In genomic region chr5:42851441-42851840, GRCh38 we compare ENCODE assay signal across 16 cellular contexts. TPM values are rescaled to one million over a fixed set of nuclear protein-coding genes. Genes with fewer than 3 reads are reported as not detected.
DNase-seq lines count a peak whose midpoint lies in the region; ATAC-seq and TF ChIP-seq lines count a peak whose summit lies in the region.
"Had no signal": no experiment of that assay in that cellular context is flagged by ENCODE, and none has a peak within 500 bp of the region (broad histone marks: within the 10 kb centered on the region; RNA-seq: fewer than 3 reads in every experiment).

No MANE protein-coding gene starts in this region.

- no peaks in the 10 kb centered on the region for H3K4me1 Mint-ChIP-seq in stimulated activated effector memory CD8-positive, alpha-beta T cell treated with anti-CD3 and anti-CD28 coated beads, Interleukin-12 subunit alpha, Interleukin-12 subunit beta, amount 100 ng/mL, for 72 hours
- H3K4me1 Mint-ChIP-seq: IgD-negative memory B cell had no signal

- CTCF ChIA-PET in HEK293 (lab: Yijun Ruan, JAX), result no interaction called here

- ATAC-seq in esophagus mucosa, result peak; percentile 26
- ATAC-seq in stimulated activated effector memory CD8-positive, alpha-beta T cell treated with anti-CD3 and anti-CD28 coated beads, Interleukin-12 subunit alpha, Interleukin-12 subunit beta, amount 100 ng/mL, for 72 hours, result peak; percentile 89
- ATAC-seq: Right ventricle myocardium inferior had no signal

- H3K27ac ChIP-seq in HEK293 (ENCODE audit: extremely low read depth, low read depth, low read length) (peak overlapping the region; percentile 17; the same call in 1 of the 2 replicates), VCaP (peak overlapping the region; percentile 75; the same call in 1 of the 2 replicates), esophagus squamous epithelium (no peak overlapping the region)

- 67 to 68% methylated on average over 6 of the region's 6 CpGs for WGBS in esophagus squamous epithelium, 2 donors

- no peaks in the 10 kb centered on the region for H3K27me3 ChIP-seq in esophagus squamous epithelium

- intact Hi-C loops in esophagus squamous epithelium (cut with DNase I), result no loop called here

- H3K27ac Mint-ChIP-seq in stimulated activated effector memory CD8-positive, alpha-beta T cell treated with anti-CD3 and anti-CD28 coated beads, Interleukin-12 subunit alpha, Interleukin-12 subunit beta, amount 100 ng/mL, for 72 hours, result no peak overlapping the region
- H3K27ac Mint-ChIP-seq: IgD-negative memory B cell had no signal

- TF ChIP-seq CTCF in HEK293 (tag by site-specific recombination; IDR thresholded peaks at IDR 0.05), result no peak
- TF ChIP-seq CTCF in VCaP (conservative IDR thresholded peaks at IDR 0.05), result no peak
- no peak for TF ChIP-seq CTCF in esophagus squamous epithelium (IDR thresholded peaks at IDR 0.05)

- H3K9me3 Mint-ChIP-seq in stimulated activated effector memory CD8-positive, alpha-beta T cell treated with anti-CD3 and anti-CD28 coated beads, Interleukin-12 subunit alpha, Interleukin-12 subunit beta, amount 100 ng/mL, for 72 hours, result no peaks in the 10 kb centered on the region
- H3K9me3 Mint-ChIP-seq: IgD-negative memory B cell had no signal

- no peaks in the 10 kb centered on the region for H3K36me3 Mint-ChIP-seq in stimulated activated effector memory CD8-positive, alpha-beta T cell treated with anti-CD3 and anti-CD28 coated beads, Interleukin-12 subunit alpha, Interleukin-12 subunit beta, amount 100 ng/mL, for 72 hours

- no peak for DNase-seq in stimulated activated effector memory CD8-positive, alpha-beta T cell treated with anti-CD3 and anti-CD28 coated beads, Interleukin-12 subunit alpha, Interleukin-12 subunit beta, amount 100 ng/mL, for 72 hours (ENCODE audit: low spot score in 2 of 2)
- DNase-seq in COR-L47 (lab: John Stamatoyannopoulos, UW) (no peak), esophagus squamous epithelium (lab: John Stamatoyannopoulos, UW) (no peak)
- DNase-seq in activated CD8-positive, alpha-beta memory T cell treated with anti-CD3 and anti-CD28 coated beads for 24 hours, result no peak
- DNase-seq: AML-193, GF-D8, NCI-H1092, NCI-H187 treated with DMSO at 0.1 percent for 48 hours, NCI-H446, SK-N-SH had no signal

- no peaks in the 10 kb centered on the region for H3K9me3 ChIP-seq in HEK293 (ENCODE audit: control insufficient read depth, insufficient read depth, low read depth, low read length)
- no peaks in the 10 kb centered on the region for H3K9me3 ChIP-seq in esophagus squamous epithelium
- H3K9me3 ChIP-seq: HAP-1, SK-N-SH had no signal

- no peak for TF ChIP-seq POLR2A in esophagus squamous epithelium (IDR thresholded peaks at IDR 0.05)

- no peak overlapping the region for H3K4me3 ChIP-seq in HEK293 (ENCODE audit: low read depth, low read length)
- H3K4me3 ChIP-seq in esophagus squamous epithelium, result no peak overlapping the region
- H3K4me3 ChIP-seq: HAP-1 had no signal

- no peak overlapping the region for H3K4me3 Mint-ChIP-seq in stimulated activated effector memory CD8-positive, alpha-beta T cell treated with anti-CD3 and anti-CD28 coated beads, Interleukin-12 subunit alpha, Interleukin-12 subunit beta, amount 100 ng/mL, for 72 hours
- H3K4me3 Mint-ChIP-seq: IgD-negative memory B cell had no signal

- peaks cover 21% of the 10 kb centered on the region for H3K4me1 ChIP-seq in HEK293 (ENCODE audit: control insufficient read depth, insufficient read depth, low read length)
- no peaks in the 10 kb centered on the region for H3K4me1 ChIP-seq in esophagus squamous epithelium
- H3K4me1 ChIP-seq: HAP-1 had no signal

- POLR2A ChIA-PET in HEK293 (lab: Yijun Ruan, JAX), result no interaction called here

- no peaks in the 10 kb centered on the region for H3K36me3 ChIP-seq in HEK293 (ENCODE audit: control insufficient read depth in 2 of 2, insufficient read depth in 1 of 2, low read length in 2 of 2)
- no peaks in the 10 kb centered on the region for H3K36me3 ChIP-seq in esophagus squamous epithelium
- H3K36me3 ChIP-seq: HAP-1 had no signal

TF ChIP-seq in HEK293, 187 proteins besides CTCF, POLR2A, EP300 and RAD21:
- TF ChIP-seq ZNF596 (tag by site-specific recombination; IDR thresholded peaks at IDR 0.05) (no peak), GLIS1 (tag by site-specific recombination; IDR thresholded peaks at IDR 0.05) (no peak), TSHZ1 (tag by site-specific recombination; IDR thresholded peaks at IDR 0.05; ENCODE audit: borderline replicate concordance) (no peak), ZNF645 (tag by site-specific recombination; IDR thresholded peaks at IDR 0.05) (no peak), ZNF624 (tag by site-specific recombination; IDR thresholded peaks at IDR 0.05) (no peak), ZNF704 (tag by site-specific recombination; IDR thresholded peaks at IDR 0.05) (no peak), ZNF366 (tag by site-specific recombination; conservative IDR thresholded peaks at IDR 0.05) (no peak), ZNF600 (tag by site-specific recombination; IDR thresholded peaks at IDR 0.05) (no peak), ZNF621 (tag by site-specific recombination; IDR thresholded peaks at IDR 0.05) (no peak), ZSCAN18 (tag by site-specific recombination; IDR thresholded peaks at IDR 0.05) (no peak)

RNA-seq across cellular contexts. Expression of gene SELENOP, which starts 39.7 kb away (rescaled TPM):
- total RNA-seq in esophagus mucosa (95.9 TPM), esophagus squamous epithelium (100 to 1,000 TPM in 2 of 4 donors, 10 to 100 TPM in 2; 74.7 to 381 (median 211) TPM)

Comparison
In these comparisons a context has a peak if more than half of its experiments do, and no peak if none do; other contexts are left out.
1. H3K27ac ChIP-seq: peak in HEK293 (single experiment) and VCaP (single experiment); none in esophagus squamous epithelium (0 of 4).